24 cellular contexts compared by ENCODE assay signal in genomic region chr11:47711225-47711624, GRCh38.
"Had no signal": no experiment of that assay in that cellular context is flagged by ENCODE, and none has a peak within 500 bp of the region (broad histone marks: within the 10 kb centered on the region; RNA-seq: fewer than 3 reads in every experiment).

No MANE protein-coding gene starts in this region.

- H3K36me3 ChIP-seq: breast epithelium had no signal

- DNase-seq: activated CD4-positive, alpha-beta memory T cell treated with anti-CD3 and anti-CD28 coated beads for 36 hours; activated CD4-positive, alpha-beta T cell treated with anti-CD3 and anti-CD28 coated beads, Interleukin-2, amount 10 ng/mL, durations not matched to agents 7 days and 5 days; activated CD4-positive, CD25-positive, alpha-beta regulatory T cell; activated naive CD4-positive, alpha-beta T cell treated with anti-CD3 and anti-CD28 coated beads, Interleukin-2, amount 50 U/mL, for 16 hours; activated naive CD8-positive, alpha-beta T cell treated with anti-CD3 and anti-CD28 coated beads, Interleukin-2, amount 10 ng/mL, durations not matched to agents 7 days and 5 days; activated T-cell treated with anti-CD3 and anti-CD28 coated beads for 4 hours; aorta; caudate nucleus; Karpas-422; MM.1S; NCI-H1105; NCI-H1436 treated with DMSO at 0.1 percent for 48 hours; NCI-H187; NCI-H2081; NCI-H510A treated with DMSO at 0.1 percent for 48 hours; NCI-H69; PC-3; SIG-M5; T-cell; T-helper 2 cell; T1000 had no signal

- H3K27ac ChIP-seq: breast epithelium, SK-N-MC had no signal

- H3K9me3 Mint-ChIP-seq: activated CD4-positive, alpha-beta memory T cell treated with anti-CD3 and anti-CD28 coated beads for 36 hours; activated CD4-positive, alpha-beta T cell treated with anti-CD3 and anti-CD28 coated beads, Interleukin-2, amount 10 ng/mL, durations not matched to agents 7 days and 5 days had no signal

- H3K4me3 ChIP-seq: breast epithelium, K562, SK-N-MC had no signal

- H3K27me3 Mint-ChIP-seq: activated CD4-positive, alpha-beta memory T cell treated with anti-CD3 and anti-CD28 coated beads for 36 hours; activated CD4-positive, alpha-beta T cell treated with anti-CD3 and anti-CD28 coated beads, Interleukin-2, amount 10 ng/mL, durations not matched to agents 7 days and 5 days; activated naive CD8-positive, alpha-beta T cell treated with anti-CD3 and anti-CD28 coated beads, Interleukin-2, amount 10 ng/mL, durations not matched to agents 7 days and 5 days; T-cell had no signal

- H3K27ac Mint-ChIP-seq: activated CD4-positive, alpha-beta memory T cell treated with anti-CD3 and anti-CD28 coated beads for 36 hours; activated CD4-positive, alpha-beta T cell treated with anti-CD3 and anti-CD28 coated beads, Interleukin-2, amount 10 ng/mL, durations not matched to agents 7 days and 5 days; activated naive CD8-positive, alpha-beta T cell treated with anti-CD3 and anti-CD28 coated beads, Interleukin-2, amount 10 ng/mL, durations not matched to agents 7 days and 5 days; T-cell had no signal

- H3K27me3 ChIP-seq: breast epithelium had no signal

- H3K9me3 ChIP-seq: breast epithelium had no signal

- H3K4me3 Mint-ChIP-seq: activated CD4-positive, alpha-beta memory T cell treated with anti-CD3 and anti-CD28 coated beads for 36 hours; activated CD4-positive, alpha-beta T cell treated with anti-CD3 and anti-CD28 coated beads, Interleukin-2, amount 10 ng/mL, durations not matched to agents 7 days and 5 days; activated naive CD8-positive, alpha-beta T cell treated with anti-CD3 and anti-CD28 coated beads, Interleukin-2, amount 10 ng/mL, durations not matched to agents 7 days and 5 days; T-cell had no signal

- ATAC-seq: K562, PC-3, T-cell had no signal

- H3K4me1 ChIP-seq: breast epithelium had no signal
